8 cellular contexts compared by ENCODE assay signal in the genomic region with DNA sequence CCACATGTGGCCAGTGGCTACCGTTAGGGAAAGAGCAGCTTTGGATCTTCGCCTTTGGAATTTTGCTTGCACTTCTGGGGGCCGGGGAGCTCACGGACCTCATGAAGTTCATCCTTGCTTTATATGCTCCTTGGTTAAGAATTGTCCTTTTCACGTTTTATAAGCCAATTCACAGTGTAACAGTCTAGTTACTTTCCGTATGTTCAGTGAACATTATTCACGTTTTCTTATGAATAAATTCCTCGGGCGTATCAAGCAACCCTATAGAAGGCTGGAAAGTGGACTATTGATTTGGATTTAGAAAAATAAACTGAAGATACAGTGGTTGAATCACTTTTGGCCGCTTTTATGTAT. TPM values are rescaled to one million over a fixed set of nuclear protein-coding genes. Genes with fewer than 3 reads are reported as not detected.
DNase-seq lines count a peak whose midpoint lies in the region; ATAC-seq and TF ChIP-seq lines count a peak whose summit lies in the region.

No MANE protein-coding gene starts in this region.

- H3K27me3 Mint-ChIP-seq in progenitor cell of endocrine pancreas, result no peaks in the 10 kb centered on the region

- H3K4me1 ChIP-seq in ES-I3 (ENCODE audit: insufficient read depth, low read length), result peaks cover 4% of the 10 kb centered on the region; the same call in 1 of the 2 replicates
- peaks cover 11% of the 10 kb centered on the region; the same call in 1 of the 2 replicates for H3K4me1 ChIP-seq in Panc1 (ENCODE audit: control insufficient read depth, insufficient read depth, low read length)
- peaks cover 0 to 3% of the 10 kb centered on the region in 2 donors for H3K4me1 ChIP-seq in esophagus (ENCODE audit: control insufficient read depth in 2 of 2, insufficient read depth in 2 of 2, low read length in 1 of 2)

- H3K9me3 ChIP-seq in ES-I3 (ENCODE audit: control insufficient read depth, insufficient read depth, low read length) (no peaks in the 10 kb centered on the region), Panc1 (ENCODE audit: control insufficient read depth, insufficient read depth, low read depth, low read length) (no peaks in the 10 kb centered on the region), esophagus (ENCODE audit: control insufficient read depth in 2 of 2, insufficient read depth in 1 of 2, low read depth in 1 of 2, low read length in 1 of 2) (no peaks in the 10 kb centered on the region)

- intact Hi-C loops in Panc1 (cut with micrococcal nuclease; ENCODE audit: unreplicated experiment), result no loop called here

- H3K27ac ChIP-seq in Panc1 (ENCODE audit: low read length) (peak overlapping the region; percentile 66), esophagus (ENCODE audit: low read depth in 2 of 2, low read length in 1 of 2) (no peak overlapping the region)

- CTCF ChIA-PET in Panc1 (lab: Charles Lee), result interaction anchor here (0.7 kb wide), 1 partner anchor 20 kb away, joined by 5 read pairs; no protein-coding TSS in a partner anchor

- peak overlapping the region; percentile 74 to 75 for H3K4me3 ChIP-seq in Panc1 (ENCODE audit: low read depth in 2 of 2, low read length in 2 of 2)
- H3K4me3 ChIP-seq in esophagus (ENCODE audit: low read depth in 1 of 2, low read length in 2 of 2), result peak overlapping the region; percentile 86 to 89

- H3K9me3 Mint-ChIP-seq in progenitor cell of endocrine pancreas (ENCODE audit: low read depth), result no peaks in the 10 kb centered on the region

- DNase-seq in Panc1 (ENCODE audit: low read depth, low spot score) (no peak), progenitor cell of endocrine pancreas (ENCODE audit: low spot score, unreplicated experiment) (no peak), GM13977 (ENCODE audit: low spot score) (no peak), NCI-H2171 (lab: John Stamatoyannopoulos, UW) (no peak), HUDEP-2 (lab: John Stamatoyannopoulos, UW; ENCODE audit: unreplicated experiment in 76 of 76) (no peak), OCI-M1 (lab: John Stamatoyannopoulos, UW) (no peak)

- no peaks in the 10 kb centered on the region for H3K27me3 ChIP-seq in Panc1 (ENCODE audit: control insufficient read depth, insufficient read depth, low read length)
- no peaks in the 10 kb centered on the region for H3K27me3 ChIP-seq in esophagus (ENCODE audit: control insufficient read depth in 1 of 2, insufficient read depth in 2 of 2, low read length in 2 of 2)

- H3K4me3 Mint-ChIP-seq in progenitor cell of endocrine pancreas (ENCODE audit: low read depth), result peak overlapping the region; percentile 98

- BruUV-seq in Panc1 (replicated peaks; lab: Mats Ljungman, UMichigan), result no TSS peak

- in situ Hi-C loops in Panc1 (cut with HindIII; ENCODE audit: low pct_unique_long_range_greater_than_20kb, low sequenced_read_pairs) (no loop called here), GM13977 (cut with MboI; ENCODE audit: low pct_unique_long_range_greater_than_20kb, low sequenced_read_pairs, unreplicated experiment) (no loop called here)

- H3K4me1 Mint-ChIP-seq in progenitor cell of endocrine pancreas (ENCODE audit: low read depth), result peaks cover 44% of the 10 kb centered on the region

- ATAC-seq in Panc1, result no peak

- H3K36me3 ChIP-seq in ES-I3 (ENCODE audit: insufficient read depth, low read length) (no peaks in the 10 kb centered on the region), Panc1 (ENCODE audit: control insufficient read depth, insufficient read depth, low read length) (peaks cover 3% of the 10 kb centered on the region), esophagus (ENCODE audit: control insufficient read depth in 2 of 2, insufficient read depth in 2 of 2, low read length in 1 of 2) (no peaks in the 10 kb centered on the region)

- 11 to 12% methylated on average over 10 of the region's 10 CpGs for whole genome bisulfite sequencing in esophagus, 2 donors

- TF ChIP-seq CTCF in Panc1 (IDR thresholded peaks at IDR 0.05), result no peak
- TF ChIP-seq CTCF in progenitor cell of endocrine pancreas (IDR thresholded peaks at IDR 0.05; ENCODE audit: unreplicated experiment), result no peak
- TF ChIP-seq CTCF in GM13977 (IDR thresholded peaks at IDR 0.05; ENCODE audit: extremely low read depth, insufficient read depth, missing control alignments), result no peak

- POLR2A ChIA-PET in Panc1 (lab: Charles Lee), result interaction anchor here (0.7 to 1.0 kb wide), 2 partner anchors 69 to 1798 kb away, joined by 5 to 7 read pairs; no protein-coding TSS in a partner anchor

- H3K36me3 Mint-ChIP-seq in progenitor cell of endocrine pancreas (ENCODE audit: insufficient read depth), result peaks cover 5% of the 10 kb centered on the region

- peak overlapping the region; percentile 65; the same call in 1 of the 2 replicates for H3K9ac ChIP-seq in ES-I3 (ENCODE audit: low read depth, low read length)

- H3K27ac Mint-ChIP-seq in progenitor cell of endocrine pancreas, result peak overlapping the region; percentile 88

RNA-seq across cellular contexts. Expression of a gene that starts 0.7 kb away (rescaled TPM):
- total RNA-seq in Panc1 (2021; ENCODE audit: unreplicated experiment), result 44.7 TPM
- 20.6 TPM for polyA plus RNA-seq in Panc1 (2012; ENCODE audit: insufficient read length)
- polyA plus RNA-seq in esophagus, result 10 to 100 TPM; 40.0 to 41.5 TPM
- 66.1 and 67.9 TPM in 2 replicates for total RNA-seq in progenitor cell of endocrine pancreas
